Comparison of ENCODE assay signal across 1 cellular context in the genomic region with DNA sequence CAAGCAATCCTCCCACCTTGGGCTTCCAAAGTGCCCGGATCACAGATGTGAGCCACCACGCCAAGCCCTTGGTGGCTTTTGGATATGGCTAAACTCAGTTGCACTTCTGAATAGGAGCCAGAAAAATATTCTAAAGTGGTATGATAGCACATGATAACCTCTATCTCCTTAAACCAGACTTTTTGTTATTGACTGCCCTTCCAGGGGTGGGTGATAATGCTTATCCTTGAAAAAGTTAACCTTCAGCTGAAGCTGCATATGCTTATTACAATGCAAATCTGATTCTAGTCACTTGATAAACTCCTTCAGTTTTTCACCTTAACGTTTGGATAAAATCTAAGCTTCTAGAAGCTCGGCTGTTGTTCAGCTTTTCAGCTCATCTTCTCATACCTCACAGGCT.
TF ChIP-seq lines count a peak whose summit lies in the region.

No MANE protein-coding gene starts in this region.

TF ChIP-seq in WTC11, 78 proteins besides CTCF, POLR2A, EP300 and RAD21 (continued from another document):
- no peak for TF ChIP-seq ZNF425 (CRISPR knock-in tag; conservative IDR thresholded peaks at IDR 0.05)
- TF ChIP-seq E2F4 (CRISPR knock-in tag; IDR thresholded peaks at IDR 0.05; ENCODE audit: borderline replicate concordance, low read depth): no peak
- TF ChIP-seq SMAD3 (CRISPR knock-in tag; IDR thresholded peaks at IDR 0.05; ENCODE audit: borderline replicate concordance): no peak
- no peak for TF ChIP-seq ZNF423 (CRISPR knock-in tag; IDR thresholded peaks at IDR 0.05)
- no peak for TF ChIP-seq KAT7 (CRISPR knock-in tag; IDR thresholded peaks at IDR 0.05; ENCODE audit: borderline replicate concordance)
- no peak for TF ChIP-seq ARID4B (CRISPR knock-in tag; IDR thresholded peaks at IDR 0.05; ENCODE audit: borderline replicate concordance)
- TF ChIP-seq, protein P1, sequence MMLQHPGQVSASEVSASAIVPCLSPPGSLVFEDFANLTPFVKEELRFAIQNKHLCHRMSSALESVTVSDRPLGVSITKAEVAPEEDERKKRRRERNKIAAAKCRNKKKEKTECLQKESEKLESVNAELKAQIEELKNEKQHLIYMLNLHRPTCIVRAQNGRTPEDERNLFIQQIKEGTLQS (CRISPR knock-in tag; conservative IDR thresholded peaks at IDR 0.05): no peak
- no peak for TF ChIP-seq ZNF396 (CRISPR knock-in tag; IDR thresholded peaks at IDR 0.05; ENCODE audit: borderline replicate concordance)
